ENCODE assay signal across 9 cellular contexts in genomic region chr6:132218063-132218696, GRCh38.
DNase-seq lines count a peak whose midpoint lies in the region; ATAC-seq and TF ChIP-seq lines count a peak whose summit lies in the region.
"Had no signal": no experiment of that assay in that cellular context is flagged by ENCODE, and none has a peak within 500 bp of the region (broad histone marks: within the 10 kb centered on the region; RNA-seq: fewer than 3 reads in every experiment).

No MANE protein-coding gene starts in this region.

- no peaks in the 10 kb centered on the region for H3K9me3 Mint-ChIP-seq in CD4-positive, alpha-beta T cell
- H3K9me3 Mint-ChIP-seq in activated T-helper 2 cell treated with anti-CD3 and anti-CD28 coated beads, Interferon-gamma antibody, Interleukin-2, Interleukin-4, amounts not matched to agents 10 μg/mL and 5 μg/mL and 100 μg/mL, durations not matched to agents 14 hours and 24 hours and 36 hours = no peaks in the 10 kb centered on the region

- no peaks in the 10 kb centered on the region for H3K4me1 ChIP-seq in adrenal gland (replicated peaks in 1 of 2)
- H3K4me1 ChIP-seq: HAP-1 had no signal

- H3K27me3 ChIP-seq in CD4-positive, alpha-beta T cell (ENCODE audit: control insufficient read depth, insufficient read depth, low read length) = peaks cover 3% of the 10 kb centered on the region
- no peaks in the 10 kb centered on the region for H3K27me3 ChIP-seq in adrenal gland
- H3K27me3 ChIP-seq in kidney epithelial cell (ENCODE audit: control insufficient read depth, insufficient read depth, low read length) = no peaks in the 10 kb centered on the region

- no peak for DNase-seq in CD4-positive, alpha-beta T cell
- peak; percentile 20 for DNase-seq in HuH-7 (ENCODE audit: low spot score)
- no peak for DNase-seq in adrenal gland
- no peak for DNase-seq in kidney epithelial cell (ENCODE audit: low read depth)
- no peak for DNase-seq in NCI-H2227 treated with DMSO at 0.1 percent for 48 hours (lab: John Stamatoyannopoulos, UW)
- no peak for DNase-seq in NCI-H1694 (lab: John Stamatoyannopoulos, UW)
- no peak for DNase-seq in activated T-helper 2 cell treated with anti-CD3 and anti-CD28 coated beads, Interferon-gamma antibody, Interleukin-2, Interleukin-4, amounts not matched to agents 10 μg/mL and 5 μg/mL and 100 μg/mL, durations not matched to agents 14 hours and 24 hours and 36 hours (ENCODE audit: low spot score)

- CTCF ChIA-PET in CD4-positive, alpha-beta T cell (lab: Charles Lee) = no interaction called here

- TF ChIP-seq CTCF in CD4-positive, alpha-beta T cell (IDR thresholded peaks at IDR 0.05) = peak; percentile 28
- TF ChIP-seq CTCF in adrenal gland (IDR thresholded peaks at IDR 0.05) (peak; percentile 19 to 70 (median 42)), kidney epithelial cell (IDR thresholded peaks at IDR 0.05; ENCODE audit: insufficient read depth, low read length, poor library complexity, severe bottlenecking) (peak; percentile 44)

- no peak for TF ChIP-seq POLR2A in adrenal gland (IDR thresholded peaks at IDR 0.05)

- intact Hi-C loops in CD4-positive, alpha-beta T cell (cut with DNase I, micrococcal nuclease) = no loop called here
- intact Hi-C loops in adrenal gland (cut with DNase I) = no loop called here
- intact Hi-C loops in activated T-helper 2 cell treated with anti-CD3 and anti-CD28 coated beads, Interferon-gamma antibody, Interleukin-2, Interleukin-4, amounts not matched to agents 10 μg/mL and 5 μg/mL and 100 μg/mL, durations not matched to agents 14 hours and 24 hours and 36 hours (cut with micrococcal nuclease) = loop anchor here (1.0 kb wide), 1 partner anchor 303 kb away; no protein-coding TSS in a partner anchor

- H3K4me3 Mint-ChIP-seq in CD4-positive, alpha-beta T cell = no peak overlapping the region
- H3K4me3 Mint-ChIP-seq in activated T-helper 2 cell treated with anti-CD3 and anti-CD28 coated beads, Interferon-gamma antibody, Interleukin-2, Interleukin-4, amounts not matched to agents 10 μg/mL and 5 μg/mL and 100 μg/mL, durations not matched to agents 14 hours and 24 hours and 36 hours (ENCODE audit: low read depth) = no peak overlapping the region

- H3K4me3 ChIP-seq in adrenal gland (no peak overlapping the region), kidney epithelial cell (ENCODE audit: low read depth, low read length) (no peak overlapping the region)
- H3K4me3 ChIP-seq: HAP-1 had no signal

- H3K36me3 ChIP-seq in adrenal gland (replicated peaks in 1 of 2) (no peaks in the 10 kb centered on the region), kidney epithelial cell (ENCODE audit: control insufficient read depth, insufficient read depth, low read length) (no peaks in the 10 kb centered on the region)
- H3K36me3 ChIP-seq: HAP-1 had no signal

- ATAC-seq in CD4-positive, alpha-beta T cell (ENCODE audit: poor library complexity) = no peak
- no peak for ATAC-seq in GM21390 (IDR thresholded peaks at IDR 0.05; ENCODE audit: unreplicated experiment)

- WGBS in adrenal gland, 4 donors = 16 to 31% (median 27%) methylated on average over 5 of the region's 5 CpGs

- H3K36me3 Mint-ChIP-seq in CD4-positive, alpha-beta T cell (ENCODE audit: low read depth) = no peaks in the 10 kb centered on the region
- H3K36me3 Mint-ChIP-seq in activated T-helper 2 cell treated with anti-CD3 and anti-CD28 coated beads, Interferon-gamma antibody, Interleukin-2, Interleukin-4, amounts not matched to agents 10 μg/mL and 5 μg/mL and 100 μg/mL, durations not matched to agents 14 hours and 24 hours and 36 hours (ENCODE audit: low read depth) = no peaks in the 10 kb centered on the region

- POLR2A ChIA-PET in CD4-positive, alpha-beta T cell (lab: Charles Lee) = no interaction called here

- peaks cover 17% of the 10 kb centered on the region for H3K27me3 Mint-ChIP-seq in CD4-positive, alpha-beta T cell
- peaks cover 5% of the 10 kb centered on the region for H3K27me3 Mint-ChIP-seq in activated T-helper 2 cell treated with anti-CD3 and anti-CD28 coated beads, Interferon-gamma antibody, Interleukin-2, Interleukin-4, amounts not matched to agents 10 μg/mL and 5 μg/mL and 100 μg/mL, durations not matched to agents 14 hours and 24 hours and 36 hours (ENCODE audit: low read depth)

- no peaks in the 10 kb centered on the region for H3K4me1 Mint-ChIP-seq in CD4-positive, alpha-beta T cell (ENCODE audit: low read depth)
- no peaks in the 10 kb centered on the region for H3K4me1 Mint-ChIP-seq in activated T-helper 2 cell treated with anti-CD3 and anti-CD28 coated beads, Interferon-gamma antibody, Interleukin-2, Interleukin-4, amounts not matched to agents 10 μg/mL and 5 μg/mL and 100 μg/mL, durations not matched to agents 14 hours and 24 hours and 36 hours (ENCODE audit: low read depth)

- no peak overlapping the region for H3K27ac ChIP-seq in CD4-positive, alpha-beta T cell (ENCODE audit: low read depth, low read length)
- no peak overlapping the region for H3K27ac ChIP-seq in adrenal gland

- no peak overlapping the region for H3K27ac Mint-ChIP-seq in CD4-positive, alpha-beta T cell
- no peak overlapping the region for H3K27ac Mint-ChIP-seq in activated T-helper 2 cell treated with anti-CD3 and anti-CD28 coated beads, Interferon-gamma antibody, Interleukin-2, Interleukin-4, amounts not matched to agents 10 μg/mL and 5 μg/mL and 100 μg/mL, durations not matched to agents 14 hours and 24 hours and 36 hours

- H3K9me3 ChIP-seq in CD4-positive, alpha-beta T cell (ENCODE audit: control insufficient read depth, low read length) = no peaks in the 10 kb centered on the region
- no peaks in the 10 kb centered on the region for H3K9me3 ChIP-seq in adrenal gland (replicated peaks in 1 of 3)
- H3K9me3 ChIP-seq: HAP-1 had no signal
